In the genomic region with DNA sequence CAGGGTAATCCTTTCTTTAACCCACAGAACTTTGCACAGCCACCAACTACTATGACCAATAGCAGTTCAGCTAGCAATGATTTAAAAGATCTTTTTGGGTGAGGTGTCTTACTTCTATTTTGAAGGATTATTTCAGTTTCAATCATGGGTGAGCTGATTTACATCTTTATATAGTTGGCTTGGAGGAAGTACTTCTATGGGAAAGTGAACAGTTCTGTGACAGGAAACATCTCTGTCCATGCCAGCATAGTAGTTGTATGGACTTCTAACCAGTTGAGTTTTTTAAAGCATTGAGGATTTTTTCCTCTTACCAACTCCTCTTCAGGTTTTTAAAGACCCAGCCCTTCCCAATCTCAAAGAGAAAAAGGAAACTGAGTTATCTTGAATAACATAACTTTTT, we compare ENCODE assay signal across 23 cellular contexts. TPM values are rescaled to one million over a fixed set of nuclear protein-coding genes. Genes with fewer than 3 reads are reported as not detected.
"Had no signal": no experiment of that assay in that cellular context is flagged by ENCODE, and none has a peak within 500 bp of the region (broad histone marks: within the 10 kb centered on the region; RNA-seq: fewer than 3 reads in every experiment).

No MANE protein-coding gene starts in this region.

- H3K27ac Mint-ChIP-seq: activated CD4-positive, alpha-beta T cell treated with anti-CD3 and anti-CD28 coated beads, Interleukin-2, amount 10 ng/mL, durations not matched to agents 24 days and 14 days; activated CD8-positive, alpha-beta memory T cell treated with anti-CD3 and anti-CD28 coated beads, Interleukin-2, amount 10 ng/mL, durations not matched to agents 7 days and 5 days; activated naive CD4-positive, alpha-beta T cell treated with anti-CD3 and anti-CD28 coated beads for 36 hours; activated naive CD8-positive, alpha-beta T cell; activated T-helper 17 cell treated with anti-CD3 and anti-CD28 coated beads, Interleukin-2, amount 50 U/mL, for 72 hours; brain; WTC11 had no signal

- H3K4me3 ChIP-seq: MG63, PC-9 had no signal

- H3K9me3 ChIP-seq: MG63 had no signal

- H3K27me3 ChIP-seq: MG63 had no signal

- DNase-seq: activated CD4-positive, alpha-beta T cell treated with anti-CD3 and anti-CD28 coated beads for 1 hour; activated CD4-positive, alpha-beta T cell treated with anti-CD3 and anti-CD28 coated beads, Interleukin-2, amount 50 U/mL, for 48 hours; activated CD8-positive, alpha-beta memory T cell treated with anti-CD3 and anti-CD28 coated beads, Interleukin-2, amount 10 ng/mL, durations not matched to agents 7 days and 5 days; activated gamma-delta T cell; activated naive CD4-positive, alpha-beta T cell treated with anti-CD3 and anti-CD28 coated beads for 36 hours; activated T-cell treated with anti-CD3 and anti-CD28 coated beads, Interleukin-2, amount 50 U/mL, for 4 hours; amygdala; MG63; NCI-H1105 treated with DMSO at 0.1 percent for 48 hours; NCI-H1436 treated with DMSO at 0.1 percent for 48 hours; NCI-H187; NCI-H2081; NCI-H510A treated with DMSO at 0.1 percent for 48 hours; NCI-H69; PC-9; SHP77 treated with DMSO at 0.1 percent for 48 hours had no signal

- ATAC-seq: activated CD8-positive, alpha-beta memory T cell treated with anti-CD3 and anti-CD28 coated beads, Interleukin-2, amount 10 ng/mL, durations not matched to agents 7 days and 5 days; activated T-cell treated with anti-CD3 and anti-CD28 coated beads, Interleukin-2, amount 50 U/mL, for 4 hours; activated T-helper 17 cell treated with anti-CD3 and anti-CD28 coated beads, Interleukin-2, amount 50 U/mL, for 72 hours; WTC11 had no signal

- H2AFZ ChIP-seq: PC-9 had no signal

- H3K27me3 Mint-ChIP-seq: activated CD4-positive, alpha-beta T cell treated with anti-CD3 and anti-CD28 coated beads, Interleukin-2, amount 10 ng/mL, durations not matched to agents 24 days and 14 days; activated CD8-positive, alpha-beta memory T cell treated with anti-CD3 and anti-CD28 coated beads, Interleukin-2, amount 10 ng/mL, durations not matched to agents 7 days and 5 days; activated naive CD8-positive, alpha-beta T cell; activated T-helper 17 cell treated with anti-CD3 and anti-CD28 coated beads, Interleukin-2, amount 50 U/mL, for 72 hours had no signal

- H3K4me2 ChIP-seq: PC-9 had no signal

- H3K9me3 Mint-ChIP-seq: activated CD4-positive, alpha-beta T cell treated with anti-CD3 and anti-CD28 coated beads, Interleukin-2, amount 10 ng/mL, durations not matched to agents 24 days and 14 days; T-helper 1 cell treated with Interleukin-12 subunit alpha and Interleukin-12 subunit beta and Interleukin-4 antibody, amounts not matched to agents 30 μg/mL and 1 μg/mL, for 36 hours had no signal

- H3K27ac ChIP-seq: PC-9 had no signal

- H3K4me1 Mint-ChIP-seq: activated CD8-positive, alpha-beta memory T cell treated with anti-CD3 and anti-CD28 coated beads, Interleukin-2, amount 10 ng/mL, durations not matched to agents 7 days and 5 days; activated T-helper 17 cell treated with anti-CD3 and anti-CD28 coated beads, Interleukin-2, amount 50 U/mL, for 72 hours; brain had no signal

- H3K4me3 Mint-ChIP-seq: activated CD4-positive, alpha-beta T cell treated with anti-CD3 and anti-CD28 coated beads, Interleukin-2, amount 10 ng/mL, durations not matched to agents 24 days and 14 days; activated CD8-positive, alpha-beta memory T cell treated with anti-CD3 and anti-CD28 coated beads, Interleukin-2, amount 10 ng/mL, durations not matched to agents 7 days and 5 days; activated naive CD4-positive, alpha-beta T cell treated with anti-CD3 and anti-CD28 coated beads for 36 hours; activated naive CD8-positive, alpha-beta T cell; activated T-cell treated with anti-CD3 and anti-CD28 coated beads, Interleukin-2, amount 50 U/mL, for 4 hours; activated T-helper 17 cell treated with anti-CD3 and anti-CD28 coated beads, Interleukin-2, amount 50 U/mL, for 72 hours; brain; T-helper 1 cell treated with Interleukin-12 subunit alpha and Interleukin-12 subunit beta and Interleukin-4 antibody, amounts not matched to agents 30 μg/mL and 1 μg/mL, for 36 hours; WTC11 had no signal

RNA-seq across cellular contexts. Expression of a gene that starts 17.8 kb away (rescaled TPM):
- total RNA-seq: activated CD4-positive, alpha-beta T cell treated with anti-CD3 and anti-CD28 coated beads, Interleukin-2, amount 10 ng/mL, durations not matched to agents 24 days and 14 days; activated CD8-positive, alpha-beta memory T cell treated with anti-CD3 and anti-CD28 coated beads, Interleukin-2, amount 10 ng/mL, durations not matched to agents 7 days and 5 days; activated naive CD4-positive, alpha-beta T cell treated with anti-CD3 and anti-CD28 coated beads for 36 hours; activated T-cell treated with anti-CD3 and anti-CD28 coated beads, Interleukin-2, amount 50 U/mL, for 4 hours; activated T-helper 17 cell treated with anti-CD3 and anti-CD28 coated beads, Interleukin-2, amount 50 U/mL, for 72 hours; astrocyte; PC-9 had no signal
